1 cellular context compared by ENCODE assay signal in the genomic region with DNA sequence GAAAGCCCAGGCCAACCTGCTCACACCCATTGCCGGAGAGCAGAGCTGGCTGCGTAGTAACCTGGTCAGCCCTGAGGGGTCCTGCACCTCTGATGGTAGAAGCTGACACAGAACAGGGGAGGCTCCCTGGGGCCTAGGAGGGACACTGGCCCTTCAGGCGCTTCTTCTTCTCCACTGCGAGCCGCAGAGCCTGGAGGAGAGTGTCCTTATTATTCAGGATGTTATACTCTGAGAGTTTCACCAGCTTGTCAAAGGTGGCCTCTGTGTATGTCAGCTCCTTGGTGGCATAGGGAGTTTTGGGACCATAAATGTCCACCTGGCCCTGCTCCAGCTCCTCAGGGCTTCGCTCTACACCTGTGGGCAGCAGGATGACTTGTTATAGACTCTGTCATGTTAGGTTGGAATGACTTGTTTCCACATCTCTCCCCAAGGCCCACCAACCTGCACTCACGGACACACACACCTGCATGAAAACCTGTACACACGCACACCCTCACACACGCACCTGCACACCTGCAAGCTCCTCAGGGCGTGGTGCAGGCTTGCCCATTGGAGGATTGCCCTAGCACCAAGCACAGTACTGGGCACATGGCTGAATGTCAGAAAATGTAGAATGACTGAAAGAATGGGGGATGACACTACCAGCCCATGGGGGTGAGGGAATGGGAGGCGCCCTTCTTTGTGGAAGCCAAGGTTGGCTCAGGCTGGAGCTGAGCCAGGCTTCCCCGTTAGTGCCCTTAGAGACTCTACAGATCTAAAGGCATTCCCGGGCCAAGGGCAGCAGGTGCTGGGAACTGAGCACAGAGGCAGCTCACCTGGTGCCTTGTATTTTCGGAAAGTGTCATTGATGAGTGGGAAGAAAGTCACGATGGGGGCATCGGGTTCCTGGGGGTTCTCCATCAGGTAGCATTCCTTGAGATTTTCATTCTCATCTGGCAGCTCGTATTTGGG.
TF ChIP-seq lines count a peak whose summit lies in the region.

No MANE protein-coding gene starts in this region.

TF ChIP-seq in H1, 55 proteins besides CTCF, POLR2A, EP300 and RAD21:
- no peak for TF ChIP-seq HDAC6 (IDR thresholded peaks at IDR 0.05; ENCODE audit: low read depth, low read length)
- TF ChIP-seq JUN (IDR thresholded peaks at IDR 0.05; ENCODE audit: low read depth, low read length) = no peak
- TF ChIP-seq TBP (IDR thresholded peaks at IDR 0.05; ENCODE audit: low read depth, low read length) = no peak
- no peak for TF ChIP-seq CHD1 (IDR thresholded peaks at IDR 0.05; ENCODE audit: low read depth, low read length)
- no peak for TF ChIP-seq PHF8 (conservative IDR thresholded peaks at IDR 0.05; ENCODE audit: low read depth, low read length)
- no peak for TF ChIP-seq KDM5A (IDR thresholded peaks at IDR 0.05; ENCODE audit: low read length)
- TF ChIP-seq JUND (IDR thresholded peaks at IDR 0.05; ENCODE audit: low read length) = no peak
- TF ChIP-seq SP1 (IDR thresholded peaks at IDR 0.05; ENCODE audit: low read depth, low read length) = no peak
- TF ChIP-seq, protein P1, sequence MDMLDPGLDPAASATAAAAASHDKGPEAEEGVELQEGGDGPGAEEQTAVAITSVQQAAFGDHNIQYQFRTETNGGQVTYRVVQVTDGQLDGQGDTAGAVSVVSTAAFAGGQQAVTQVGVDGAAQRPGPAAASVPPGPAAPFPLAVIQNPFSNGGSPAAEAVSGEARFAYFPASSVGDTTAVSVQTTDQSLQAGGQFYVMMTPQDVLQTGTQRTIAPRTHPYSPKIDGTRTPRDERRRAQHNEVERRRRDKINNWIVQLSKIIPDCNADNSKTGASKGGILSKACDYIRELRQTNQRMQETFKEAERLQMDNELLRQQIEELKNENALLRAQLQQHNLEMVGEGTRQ (IDR thresholded peaks at IDR 0.05; ENCODE audit: low read length) = no peak
- no peak for TF ChIP-seq SP4 (IDR thresholded peaks at IDR 0.05; ENCODE audit: low read length)
- no peak for TF ChIP-seq CTBP2 (IDR thresholded peaks at IDR 0.05; ENCODE audit: borderline replicate concordance, insufficient read depth, insufficient read length, low read length)
- no peak for TF ChIP-seq RNF2 (IDR thresholded peaks at IDR 0.05; ENCODE audit: borderline replicate concordance, low read depth, low read length, missing control alignments, poor library complexity, severe bottlenecking)
- TF ChIP-seq EZH2 (IDR thresholded peaks at IDR 0.05; ENCODE audit: low read depth, low read length, severe bottlenecking) = no peak
